16 cellular contexts compared by ENCODE assay signal in the genomic region with DNA sequence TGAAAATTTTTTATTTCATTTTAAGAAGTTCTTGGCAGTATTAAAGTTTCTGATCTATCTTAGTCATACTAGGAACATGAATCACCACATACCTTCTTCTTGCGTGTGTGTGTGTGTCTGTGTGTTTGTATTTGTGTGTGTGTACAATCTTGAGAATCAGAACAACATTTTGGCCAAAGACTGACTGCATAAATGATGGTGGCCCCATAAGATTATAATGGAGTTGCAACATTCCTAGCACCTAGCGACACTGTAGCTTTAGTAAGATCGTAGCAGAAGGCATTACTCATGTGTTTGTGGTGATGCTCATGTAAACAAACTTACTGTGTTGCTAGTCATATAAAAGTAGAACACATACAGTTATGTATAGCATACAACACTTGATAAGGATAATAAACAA.
DNase-seq lines count a peak whose midpoint lies in the region; ATAC-seq, FAIRE-seq and TF ChIP-seq lines count a peak whose summit lies in the region.
"Had no signal": no experiment of that assay in that cellular context is flagged by ENCODE, and none has a peak within 500 bp of the region (broad histone marks: within the 10 kb centered on the region; RNA-seq: fewer than 3 reads in every experiment).

No MANE protein-coding gene starts in this region.

- no peak overlapping the region for H3K27ac Mint-ChIP-seq in CD14-positive monocyte
- H3K27ac Mint-ChIP-seq: stimulated activated naive CD8-positive, alpha-beta T cell treated with anti-CD3 and anti-CD28 coated beads, Interleukin-15, Interleukin-2, amounts not matched to agents 100 ng/mL and 50 ng/mL, for 24 hours had no signal

- peak; percentile 21 for ATAC-seq in GM19372 (IDR thresholded peaks at IDR 0.05; ENCODE audit: low read depth, unreplicated experiment)

- CTCF ChIA-PET in RWPE1 (lab: Yijun Ruan, JAX), result no interaction called here

- POLR2A ChIA-PET in RWPE1 (lab: Yijun Ruan, JAX; ENCODE audit: low non-redundant PET), result no interaction called here

- H3K4me1 Mint-ChIP-seq in CD14-positive monocyte, result no peaks in the 10 kb centered on the region

- H3K27me3 Mint-ChIP-seq in CD14-positive monocyte (ENCODE audit: low read depth in 3 of 3), result peaks cover 0 to 2% (median 0%) of the 10 kb centered on the region in 3 donors
- H3K27me3 Mint-ChIP-seq: CD4-positive, CD25-positive, alpha-beta regulatory T cell; stimulated activated naive CD8-positive, alpha-beta T cell treated with anti-CD3 and anti-CD28 coated beads, Interleukin-15, Interleukin-2, amounts not matched to agents 100 ng/mL and 50 ng/mL, for 24 hours had no signal

- no peak overlapping the region for H3K4me3 Mint-ChIP-seq in CD14-positive monocyte
- H3K4me3 Mint-ChIP-seq: CD4-positive, CD25-positive, alpha-beta regulatory T cell; stimulated activated naive CD8-positive, alpha-beta T cell treated with anti-CD3 and anti-CD28 coated beads, Interleukin-15, Interleukin-2, amounts not matched to agents 100 ng/mL and 50 ng/mL, for 24 hours had no signal

- TF ChIP-seq CTCF in RWPE1 (conservative IDR thresholded peaks at IDR 0.05; ENCODE audit: low read depth) (no peak), CD14-positive monocyte (IDR thresholded peaks at IDR 0.05) (no peak)

- peaks cover 1 to 8% (median 4%) of the 10 kb centered on the region in 7 donors for H3K9me3 Mint-ChIP-seq in CD14-positive monocyte

- peak; percentile 76 for FAIRE-seq in GM12891 (lab: Jason Lieb, UNC)

- H3K36me3 Mint-ChIP-seq in CD14-positive monocyte, result no peaks in the 10 kb centered on the region

- no peak overlapping the region for H3K27ac ChIP-seq in RWPE1
- H3K27ac ChIP-seq: esophagus squamous epithelium, sigmoid colon had no signal

- TF ChIP-seq POLR2A in GM12891 (IDR thresholded peaks at IDR 0.05; ENCODE audit: low read depth, low read length), result no peak

- DNase-seq in GM12891 (ENCODE audit: insufficient read length, low spot score), result no peak
- peak; percentile 5 for DNase-seq in RWPE1 (ENCODE audit: low spot score)
- DNase-seq in fibroblast of peridontal ligament (ENCODE audit: extremely low read depth), result peak; percentile 62
- DNase-seq in NCI-H1436 (lab: John Stamatoyannopoulos, UW), result no peak
- DNase-seq in NCI-H748 treated with DMSO at 0.1 percent for 48 hours (lab: John Stamatoyannopoulos, UW), result no peak
- DNase-seq in CD14-positive monocyte (ENCODE audit: low spot score), result no peak
- no peak for DNase-seq in NCI-H2196 treated with DMSO at 0.1 percent for 48 hours (lab: John Stamatoyannopoulos, UW; ENCODE audit: unreplicated experiment)
- DNase-seq: esophagus squamous epithelium, GDM1, MM.1S, SHP77, sigmoid colon, T1000 had no signal

- intact Hi-C loops in CD14-positive monocyte (cut with micrococcal nuclease), result no loop called here

TF ChIP-seq in GM12891, 5 proteins besides CTCF, POLR2A, EP300 and RAD21:
- TF ChIP-seq POLR2AphosphoS5 (IDR thresholded peaks at IDR 0.05; ENCODE audit: low read depth, low read length), result no peak
- TF ChIP-seq SPI1 (IDR thresholded peaks at IDR 0.05; ENCODE audit: low read depth, low read length), result no peak
- no peak for TF ChIP-seq POU2F2 (IDR thresholded peaks at IDR 0.05; ENCODE audit: low read depth, low read length)
- no peak for TF ChIP-seq PAX5 (IDR thresholded peaks at IDR 0.05; ENCODE audit: insufficient read depth, low read length, severe bottlenecking)
- no peak for TF ChIP-seq TAF1 (IDR thresholded peaks at IDR 0.05; ENCODE audit: low read depth, low read length)

Comparison
In these comparisons a context has a peak if more than half of its experiments do, and no peak if none do; other contexts are left out.
1. DNase-seq: peak in RWPE1 (single experiment) and fibroblast of peridontal ligament (single experiment); none in GM12891 (single experiment), NCI-H1436 (single experiment), NCI-H748 treated with DMSO at 0.1 percent for 48 hours (single experiment), CD14-positive monocyte (single experiment) and NCI-H2196 treated with DMSO at 0.1 percent for 48 hours (single experiment).